1 cellular context compared by ENCODE assay signal in genomic region chr12:63041601-63042000, GRCh38.
TF ChIP-seq lines count a peak whose summit lies in the region.

No MANE protein-coding gene starts in this region.

TF ChIP-seq in GM23338, 12 proteins besides CTCF, POLR2A, EP300 and RAD21 (continued from another document):
- TF ChIP-seq REST (IDR thresholded peaks at IDR 0.05; ENCODE audit: unreplicated experiment) (no peak), ZNF462 (CRISPR knock-in tag; IDR thresholded peaks at IDR 0.05) (no peak)
